9 cellular contexts compared by ENCODE assay signal in genomic region chr11:3835100-3835485, GRCh38. TPM values are rescaled to one million over a fixed set of nuclear protein-coding genes. Genes with fewer than 3 reads are reported as not detected.
A peak's percentile ranks its signal among the peaks of the same experiment; 100 is the strongest.
DNase-seq lines count a peak whose midpoint lies in the region; ATAC-seq and TF ChIP-seq lines count a peak whose summit lies in the region.
"Had no signal": no experiment of that assay in that cellular context is flagged by ENCODE, and none has a peak within 500 bp of the region (broad histone marks: within the 10 kb centered on the region; RNA-seq: fewer than 3 reads in every experiment).

No MANE protein-coding gene starts in this region.

- intact Hi-C loops in activated CD8-positive, alpha-beta T cell treated with anti-CD3 and anti-CD28 coated beads for 36 hours (cut with micrococcal nuclease): loop anchor here (5.0 kb wide), 1 partner anchor 38 kb away; the partner anchor contains the start of gene NUP98

- no peaks in the 10 kb centered on the region for H3K9me3 Mint-ChIP-seq in activated T-cell treated with anti-CD3 and anti-CD28 coated beads, Interleukin-2, amount 50 U/mL, for 4 hours
- no peaks in the 10 kb centered on the region for H3K9me3 Mint-ChIP-seq in activated CD8-positive, alpha-beta T cell treated with anti-CD3 and anti-CD28 coated beads for 36 hours

- no peak overlapping the region for H3K9ac ChIP-seq in subcutaneous abdominal adipose tissue (ENCODE audit: low read length in 5 of 5)

- no peak for DNase-seq in activated T-cell treated with anti-CD3 and anti-CD28 coated beads, Interleukin-2, amount 50 U/mL, for 4 hours
- DNase-seq in activated T-cell treated with anti-CD3 and anti-CD28 coated beads for 4 hours (no peak), foreskin keratinocyte (no peak), T1000 (lab: John Stamatoyannopoulos, UW) (no peak)
- DNase-seq in activated CD8-positive, alpha-beta T cell treated with anti-CD3 and anti-CD28 coated beads for 36 hours: no peak

- POLR2A ChIA-PET in activated CD8-positive, alpha-beta T cell treated with anti-CD3 and anti-CD28 coated beads for 36 hours (lab: Charles Lee): interaction anchor here (0.8 to 14.6 kb wide), 4 partner anchors 17 to 40 kb away, joined by 3 to 216 read pairs (median 4); partner anchors contain the start of gene STIM1

- peaks cover 87% of the 10 kb centered on the region for H3K4me1 Mint-ChIP-seq in activated T-cell treated with anti-CD3 and anti-CD28 coated beads, Interleukin-2, amount 50 U/mL, for 4 hours (ENCODE audit: low read depth)
- peaks cover 74% of the 10 kb centered on the region for H3K4me1 Mint-ChIP-seq in activated CD8-positive, alpha-beta T cell treated with anti-CD3 and anti-CD28 coated beads for 36 hours (ENCODE audit: low read depth)

- TF ChIP-seq CTCF in activated CD8-positive, alpha-beta T cell treated with anti-CD3 and anti-CD28 coated beads for 36 hours (IDR thresholded peaks at IDR 0.05): no peak
- TF ChIP-seq CTCF in foreskin keratinocyte (conservative IDR thresholded peaks at IDR 0.05): no peak

- H3K36me3 Mint-ChIP-seq in activated T-cell treated with anti-CD3 and anti-CD28 coated beads, Interleukin-2, amount 50 U/mL, for 4 hours (ENCODE audit: insufficient read depth): peaks cover 56% of the 10 kb centered on the region
- peaks cover 81% of the 10 kb centered on the region for H3K36me3 Mint-ChIP-seq in activated CD8-positive, alpha-beta T cell treated with anti-CD3 and anti-CD28 coated beads for 36 hours (ENCODE audit: low read depth)

- ATAC-seq in activated T-cell treated with anti-CD3 and anti-CD28 coated beads, Interleukin-2, amount 50 U/mL, for 4 hours: no peak
- ATAC-seq in activated CD8-positive, alpha-beta T cell treated with anti-CD3 and anti-CD28 coated beads for 36 hours: no peak
- ATAC-seq in foreskin keratinocyte (peak; percentile 40), HG02885 (IDR thresholded peaks at IDR 0.05; ENCODE audit: poor library complexity, unreplicated experiment) (no peak), GM21367 (IDR thresholded peaks at IDR 0.05; ENCODE audit: unreplicated experiment) (no peak)

- peak overlapping the region in 2 of 5 donors; percentile 0 to 4 for H3K4me3 ChIP-seq in subcutaneous abdominal adipose tissue (ENCODE audit: low read depth in 1 of 5, low read length in 5 of 5)
- H3K4me3 ChIP-seq: pancreas had no signal

- CTCF ChIA-PET in activated CD8-positive, alpha-beta T cell treated with anti-CD3 and anti-CD28 coated beads for 36 hours (lab: Charles Lee): interaction anchor here (0.6 to 26.5 kb wide), 10 partner anchors 8 to 238 kb away, joined by 3 to 775 read pairs (median 3); partner anchors contain the start of genes NUP98 and PGAP2

- no peaks in the 10 kb centered on the region for H3K9me3 ChIP-seq in subcutaneous abdominal adipose tissue (ENCODE audit: control insufficient read depth in 5 of 5, low read length in 5 of 5)
- H3K9me3 ChIP-seq: pancreas had no signal

- H3K4me3 Mint-ChIP-seq in activated T-cell treated with anti-CD3 and anti-CD28 coated beads, Interleukin-2, amount 50 U/mL, for 4 hours: peak overlapping the region; percentile 94
- H3K4me3 Mint-ChIP-seq in activated CD8-positive, alpha-beta T cell treated with anti-CD3 and anti-CD28 coated beads for 36 hours: peak overlapping the region; percentile 87

- no peaks in the 10 kb centered on the region for H3K27me3 Mint-ChIP-seq in activated T-cell treated with anti-CD3 and anti-CD28 coated beads, Interleukin-2, amount 50 U/mL, for 4 hours (ENCODE audit: low read depth)
- H3K27me3 Mint-ChIP-seq in activated CD8-positive, alpha-beta T cell treated with anti-CD3 and anti-CD28 coated beads for 36 hours: no peaks in the 10 kb centered on the region

- peak overlapping the region; percentile 91 for H3K27ac Mint-ChIP-seq in activated CD8-positive, alpha-beta T cell treated with anti-CD3 and anti-CD28 coated beads for 36 hours

- H3K27me3 ChIP-seq in foreskin keratinocyte (no peaks in the 10 kb centered on the region), subcutaneous abdominal adipose tissue (ENCODE audit: control insufficient read depth in 5 of 5, insufficient read depth in 4 of 5, low read length in 5 of 5) (no peaks in the 10 kb centered on the region)
- H3K27me3 ChIP-seq: pancreas had no signal

- peaks cover 0 to 11% (median 5%) of the 10 kb centered on the region in 5 donors for H3K36me3 ChIP-seq in subcutaneous abdominal adipose tissue (ENCODE audit: control insufficient read depth in 5 of 5, insufficient read depth in 5 of 5, low read length in 5 of 5)
- H3K36me3 ChIP-seq: pancreas had no signal

- peaks cover 10% of the 10 kb centered on the region for H3K4me1 ChIP-seq in foreskin keratinocyte
- peaks cover 20 to 99% (median 89%) of the 10 kb centered on the region in 5 donors for H3K4me1 ChIP-seq in subcutaneous abdominal adipose tissue (ENCODE audit: control insufficient read depth in 5 of 5, insufficient read depth in 5 of 5, low read length in 5 of 5)

- H3K27ac ChIP-seq in foreskin keratinocyte: no peak overlapping the region
- peak overlapping the region; percentile 41 for H3K27ac ChIP-seq in subcutaneous abdominal adipose tissue (ENCODE audit: low read depth, low read length)
- H3K27ac ChIP-seq: pancreas had no signal

RNA-seq across cellular contexts. Expression of gene RHOG, which starts 5.7 kb away (rescaled TPM):
- total RNA-seq in activated T-cell treated with anti-CD3 and anti-CD28 coated beads, Interleukin-2, amount 50 U/mL, for 4 hours: 100 to 1,000 TPM; 174 to 187 (median 184) TPM
- 100 to 1,000 TPM; 176 to 188 TPM for total RNA-seq in activated CD8-positive, alpha-beta T cell treated with anti-CD3 and anti-CD28 coated beads for 36 hours
- 45.9 and 47.2 TPM in 2 replicates for total RNA-seq in foreskin keratinocyte
- polyA plus RNA-seq in foreskin keratinocyte: 82.9 and 88.5 TPM in 2 replicates

RNA-seq across cellular contexts. Expression of gene STIM1, which starts 20.4 kb away (rescaled TPM):
- total RNA-seq in activated T-cell treated with anti-CD3 and anti-CD28 coated beads, Interleukin-2, amount 50 U/mL, for 4 hours: 10 to 100 TPM; 35.6 to 42.5 (median 37.4) TPM
- total RNA-seq in activated CD8-positive, alpha-beta T cell treated with anti-CD3 and anti-CD28 coated beads for 36 hours: 10 to 100 TPM; 60.8 to 61.4 TPM
- 22.8 and 24.7 TPM in 2 replicates for total RNA-seq in foreskin keratinocyte
- 13.0 and 13.6 TPM in 2 replicates for polyA plus RNA-seq in foreskin keratinocyte

RNA-seq across cellular contexts. Expression of gene PGAP2, which starts 26.7 kb away (rescaled TPM):
- 10 to 100 TPM; 28.9 to 31.2 (median 29.0) TPM for total RNA-seq in activated T-cell treated with anti-CD3 and anti-CD28 coated beads, Interleukin-2, amount 50 U/mL, for 4 hours
- 10 to 100 TPM; 33.1 to 36.7 TPM for total RNA-seq in activated CD8-positive, alpha-beta T cell treated with anti-CD3 and anti-CD28 coated beads for 36 hours
- 19.8 and 20.5 TPM in 2 replicates for total RNA-seq in foreskin keratinocyte
- 25.5 and 26.8 TPM in 2 replicates for polyA plus RNA-seq in foreskin keratinocyte

RNA-seq across cellular contexts. Expression of gene NUP98, which starts 37.7 kb away (rescaled TPM):
- total RNA-seq in activated T-cell treated with anti-CD3 and anti-CD28 coated beads, Interleukin-2, amount 50 U/mL, for 4 hours: 100 to 1,000 TPM; 118 to 124 (median 119) TPM
- total RNA-seq in activated CD8-positive, alpha-beta T cell treated with anti-CD3 and anti-CD28 coated beads for 36 hours: 10 to 100 TPM; 88.4 to 89.9 TPM
- 79.4 and 82.2 TPM in 2 replicates for total RNA-seq in foreskin keratinocyte
- 26.2 and 33.0 TPM in 2 replicates for polyA plus RNA-seq in foreskin keratinocyte
